Comparison of ENCODE assay signal across 10 cellular contexts in genomic region chr1:91752324-91752723, GRCh38.
DNase-seq lines count a peak whose midpoint lies in the region; ATAC-seq and TF ChIP-seq lines count a peak whose summit lies in the region.
"Had no signal": no experiment of that assay in that cellular context is flagged by ENCODE, and none has a peak within 500 bp of the region (broad histone marks: within the 10 kb centered on the region; RNA-seq: fewer than 3 reads in every experiment).

No MANE protein-coding gene starts in this region.

- H3K4me3 Mint-ChIP-seq in activated CD8-positive, alpha-beta memory T cell treated with anti-CD3 and anti-CD28 coated beads, Interleukin-2, amount 10 ng/mL, durations not matched to agents 7 days and 5 days: peak overlapping the region; percentile 1
- peak overlapping the region; percentile 7 for H3K4me3 Mint-ChIP-seq in T-helper 1 cell treated with Interleukin-12 subunit alpha and Interleukin-12 subunit beta and Interleukin-4 antibody, amounts not matched to agents 30 μg/mL and 1 μg/mL, for 36 hours
- H3K4me3 Mint-ChIP-seq in stimulated activated naive CD8-positive, alpha-beta T cell treated with anti-CD3 and anti-CD28 coated beads, Interleukin-15, Interleukin-2, amounts not matched to agents 100 ng/mL and 50 ng/mL, for 24 hours: peak overlapping the region; percentile 55

- H4K20me1 ChIP-seq in smooth muscle cell (ENCODE audit: low read depth): peaks cover 3% of the 10 kb centered on the region

- intact Hi-C loops in tibial artery (cut with DNase I; ENCODE audit: low total_unique reads): no loop called here

- WGBS in smooth muscle cell (ENCODE audit: low lambda C conversion rate): 68% methylated on average over 2 of the region's 2 CpGs

- no peaks in the 10 kb centered on the region for H3K27me3 ChIP-seq in smooth muscle cell (ENCODE audit: low read depth)
- H3K27me3 ChIP-seq in tibial artery: no peaks in the 10 kb centered on the region

- H3K4me2 ChIP-seq in smooth muscle cell: no peak overlapping the region
- H3K4me2 ChIP-seq: A549 had no signal

- no peaks in the 10 kb centered on the region for H3K36me3 ChIP-seq in smooth muscle cell (ENCODE audit: low read depth)
- H3K36me3 ChIP-seq in tibial artery: no peaks in the 10 kb centered on the region

- CTCF ChIA-PET in activated CD8-positive, alpha-beta memory T cell treated with anti-CD3 and anti-CD28 coated beads, Interleukin-2, amount 10 ng/mL, durations not matched to agents 7 days and 5 days (lab: Charles Lee): interaction anchor here (0.9 to 1.7 kb wide), 3 partner anchors 9 to 20 kb away, joined by 5 to 7 read pairs (median 5); no protein-coding TSS in a partner anchor

- no peak for DNase-seq in activated CD8-positive, alpha-beta memory T cell treated with anti-CD3 and anti-CD28 coated beads, Interleukin-2, amount 10 ng/mL, durations not matched to agents 7 days and 5 days
- no peak for DNase-seq in activated CD8-positive, alpha-beta memory T cell treated with anti-CD3 and anti-CD28 coated beads for 24 hours
- no peak for DNase-seq in MV-4-11 (lab: John Stamatoyannopoulos, UW)
- DNase-seq in smooth muscle cell (lab: John Stamatoyannopoulos, UW; ENCODE audit: unreplicated experiment): no peak
- DNase-seq in tibial artery: no peak
- DNase-seq: stimulated activated CD4-positive, alpha-beta T cell treated with anti-CD3 and anti-CD28 coated beads, Interleukin-2, amount 100 ng/mL, for 48 hours had no signal

- no peak overlapping the region for H3K4me3 ChIP-seq in smooth muscle cell
- H3K4me3 ChIP-seq in tibial artery: no peak overlapping the region
- H3K4me3 ChIP-seq: A549 had no signal

- no peak overlapping the region for H3K27ac ChIP-seq in smooth muscle cell (ENCODE audit: low read depth)
- peak overlapping the region in 1 of 2 donors; percentile 45 for H3K27ac ChIP-seq in tibial artery
- H3K27ac ChIP-seq: A549 had no signal

- H3K9me3 ChIP-seq in smooth muscle cell (replicated peaks; ENCODE audit: low read depth): no peaks in the 10 kb centered on the region
- no peaks in the 10 kb centered on the region for H3K9me3 ChIP-seq in tibial artery

- H3K27me3 Mint-ChIP-seq in activated CD8-positive, alpha-beta memory T cell treated with anti-CD3 and anti-CD28 coated beads, Interleukin-2, amount 10 ng/mL, durations not matched to agents 7 days and 5 days: no peaks in the 10 kb centered on the region
- H3K27me3 Mint-ChIP-seq in T-helper 1 cell treated with Interleukin-12 subunit alpha and Interleukin-12 subunit beta and Interleukin-4 antibody, amounts not matched to agents 30 μg/mL and 1 μg/mL, for 36 hours (ENCODE audit: low read depth): no peaks in the 10 kb centered on the region
- no peaks in the 10 kb centered on the region for H3K27me3 Mint-ChIP-seq in stimulated activated naive CD8-positive, alpha-beta T cell treated with anti-CD3 and anti-CD28 coated beads, Interleukin-15, Interleukin-2, amounts not matched to agents 100 ng/mL and 50 ng/mL, for 24 hours

- H3F3A ChIP-seq in smooth muscle cell (ENCODE audit: low read depth): peaks cover 10% of the 10 kb centered on the region

- H3K4me1 ChIP-seq in smooth muscle cell (ENCODE audit: low read depth) (peaks cover 6% of the 10 kb centered on the region), tibial artery (peaks cover 0 to 39% (median 27%) of the 10 kb centered on the region in 4 donors)
- H3K4me1 ChIP-seq: A549 had no signal

- H3K79me2 ChIP-seq in smooth muscle cell (ENCODE audit: low read depth): peaks cover 33% of the 10 kb centered on the region

- peak; percentile 70 for ATAC-seq in activated CD8-positive, alpha-beta memory T cell treated with anti-CD3 and anti-CD28 coated beads, Interleukin-2, amount 10 ng/mL, durations not matched to agents 7 days and 5 days
- peak; percentile 47 for ATAC-seq in HG02588 (IDR thresholded peaks at IDR 0.05; ENCODE audit: unreplicated experiment)
- ATAC-seq: A549 had no signal

- peaks cover 25% of the 10 kb centered on the region for H3K36me3 Mint-ChIP-seq in activated CD8-positive, alpha-beta memory T cell treated with anti-CD3 and anti-CD28 coated beads, Interleukin-2, amount 10 ng/mL, durations not matched to agents 7 days and 5 days
- peaks cover 14% of the 10 kb centered on the region for H3K36me3 Mint-ChIP-seq in T-helper 1 cell treated with Interleukin-12 subunit alpha and Interleukin-12 subunit beta and Interleukin-4 antibody, amounts not matched to agents 30 μg/mL and 1 μg/mL, for 36 hours (ENCODE audit: low read depth)
- H3K36me3 Mint-ChIP-seq in stimulated activated naive CD8-positive, alpha-beta T cell treated with anti-CD3 and anti-CD28 coated beads, Interleukin-15, Interleukin-2, amounts not matched to agents 100 ng/mL and 50 ng/mL, for 24 hours (ENCODE audit: low read depth): peaks cover 19% of the 10 kb centered on the region

- H3K27ac Mint-ChIP-seq in activated CD8-positive, alpha-beta memory T cell treated with anti-CD3 and anti-CD28 coated beads, Interleukin-2, amount 10 ng/mL, durations not matched to agents 7 days and 5 days: peak overlapping the region; percentile 59
- H3K27ac Mint-ChIP-seq in T-helper 1 cell treated with Interleukin-12 subunit alpha and Interleukin-12 subunit beta and Interleukin-4 antibody, amounts not matched to agents 30 μg/mL and 1 μg/mL, for 36 hours: no peak overlapping the region
- H3K27ac Mint-ChIP-seq in stimulated activated naive CD8-positive, alpha-beta T cell treated with anti-CD3 and anti-CD28 coated beads, Interleukin-15, Interleukin-2, amounts not matched to agents 100 ng/mL and 50 ng/mL, for 24 hours: peak overlapping the region; percentile 97

- H3K4me1 Mint-ChIP-seq in activated CD8-positive, alpha-beta memory T cell treated with anti-CD3 and anti-CD28 coated beads, Interleukin-2, amount 10 ng/mL, durations not matched to agents 7 days and 5 days: peaks cover 49% of the 10 kb centered on the region
- peaks cover 29% of the 10 kb centered on the region for H3K4me1 Mint-ChIP-seq in T-helper 1 cell treated with Interleukin-12 subunit alpha and Interleukin-12 subunit beta and Interleukin-4 antibody, amounts not matched to agents 30 μg/mL and 1 μg/mL, for 36 hours (ENCODE audit: low read depth)
- H3K4me1 Mint-ChIP-seq in stimulated activated naive CD8-positive, alpha-beta T cell treated with anti-CD3 and anti-CD28 coated beads, Interleukin-15, Interleukin-2, amounts not matched to agents 100 ng/mL and 50 ng/mL, for 24 hours (ENCODE audit: low read depth): peaks cover 74% of the 10 kb centered on the region

- TF ChIP-seq CTCF in smooth muscle cell (IDR thresholded peaks at IDR 0.05; ENCODE audit: borderline replicate concordance, insufficient read depth, poor library complexity, severe bottlenecking) (no peak), tibial artery (IDR thresholded peaks at IDR 0.05) (no peak)

- H3K9ac ChIP-seq in smooth muscle cell (ENCODE audit: low read depth): no peak overlapping the region

- H2AFZ ChIP-seq in smooth muscle cell (ENCODE audit: low read depth): no peak overlapping the region

- peaks cover 5% of the 10 kb centered on the region for H3K9me3 Mint-ChIP-seq in activated CD8-positive, alpha-beta memory T cell treated with anti-CD3 and anti-CD28 coated beads, Interleukin-2, amount 10 ng/mL, durations not matched to agents 7 days and 5 days (ENCODE audit: low read depth)
- peaks cover 6% of the 10 kb centered on the region for H3K9me3 Mint-ChIP-seq in T-helper 1 cell treated with Interleukin-12 subunit alpha and Interleukin-12 subunit beta and Interleukin-4 antibody, amounts not matched to agents 30 μg/mL and 1 μg/mL, for 36 hours
- peaks cover 5% of the 10 kb centered on the region for H3K9me3 Mint-ChIP-seq in stimulated activated naive CD8-positive, alpha-beta T cell treated with anti-CD3 and anti-CD28 coated beads, Interleukin-15, Interleukin-2, amounts not matched to agents 100 ng/mL and 50 ng/mL, for 24 hours

Comparison
In these comparisons a context has a peak if more than half of its experiments do, and no peak if none do; other contexts are left out.
1. H3K4me3 Mint-ChIP-seq: peak in every context shown above with its lines; median percentile 55 in stimulated activated naive CD8-positive, alpha-beta T cell treated with anti-CD3 and anti-CD28 coated beads, Interleukin-15, Interleukin-2, amounts not matched to agents 100 ng/mL and 50 ng/mL, for 24 hours; 7 in T-helper 1 cell treated with Interleukin-12 subunit alpha and Interleukin-12 subunit beta and Interleukin-4 antibody, amounts not matched to agents 30 μg/mL and 1 μg/mL, for 36 hours; 1 in activated CD8-positive, alpha-beta memory T cell treated with anti-CD3 and anti-CD28 coated beads, Interleukin-2, amount 10 ng/mL, durations not matched to agents 7 days and 5 days.